Comparison of ENCODE assay signal across 1 cellular context in the genomic region with DNA sequence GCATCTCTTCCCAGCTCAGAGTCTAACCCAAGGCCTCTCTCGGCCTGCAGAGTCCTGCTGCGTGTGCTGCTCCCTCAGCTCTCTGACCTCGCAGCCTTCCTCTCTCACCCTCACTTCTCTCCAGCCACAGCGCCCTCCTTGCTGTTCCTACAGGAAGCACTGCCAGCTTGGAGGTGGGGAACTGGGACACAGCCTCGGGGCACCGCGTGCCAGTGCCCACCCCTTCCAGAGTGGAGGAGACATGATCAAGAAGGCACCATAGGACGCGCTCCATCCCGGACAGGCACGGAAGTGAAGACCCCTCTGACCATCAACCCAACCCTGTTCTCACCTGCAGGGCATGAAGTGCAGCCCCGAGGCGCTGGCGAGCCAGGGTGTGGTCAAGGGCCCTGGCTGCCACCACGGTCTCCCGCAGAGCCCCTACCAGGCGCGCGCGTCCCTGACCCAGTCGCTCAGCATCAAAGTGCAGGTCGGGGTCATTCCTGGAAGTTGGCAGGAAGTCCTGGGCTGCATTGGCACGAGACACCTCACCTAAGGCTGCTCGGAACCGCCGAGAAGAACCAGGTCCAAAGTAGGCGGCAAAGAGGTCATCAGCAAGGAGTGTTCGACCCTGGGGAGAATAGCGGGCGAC.
TF ChIP-seq lines count a peak whose summit lies in the region.

No MANE protein-coding gene starts in this region.

TF ChIP-seq in HepG2, 621 proteins besides CTCF, POLR2A, EP300 and RAD21 (continued from another document and continues in another):
- TF ChIP-seq, protein P1, sequence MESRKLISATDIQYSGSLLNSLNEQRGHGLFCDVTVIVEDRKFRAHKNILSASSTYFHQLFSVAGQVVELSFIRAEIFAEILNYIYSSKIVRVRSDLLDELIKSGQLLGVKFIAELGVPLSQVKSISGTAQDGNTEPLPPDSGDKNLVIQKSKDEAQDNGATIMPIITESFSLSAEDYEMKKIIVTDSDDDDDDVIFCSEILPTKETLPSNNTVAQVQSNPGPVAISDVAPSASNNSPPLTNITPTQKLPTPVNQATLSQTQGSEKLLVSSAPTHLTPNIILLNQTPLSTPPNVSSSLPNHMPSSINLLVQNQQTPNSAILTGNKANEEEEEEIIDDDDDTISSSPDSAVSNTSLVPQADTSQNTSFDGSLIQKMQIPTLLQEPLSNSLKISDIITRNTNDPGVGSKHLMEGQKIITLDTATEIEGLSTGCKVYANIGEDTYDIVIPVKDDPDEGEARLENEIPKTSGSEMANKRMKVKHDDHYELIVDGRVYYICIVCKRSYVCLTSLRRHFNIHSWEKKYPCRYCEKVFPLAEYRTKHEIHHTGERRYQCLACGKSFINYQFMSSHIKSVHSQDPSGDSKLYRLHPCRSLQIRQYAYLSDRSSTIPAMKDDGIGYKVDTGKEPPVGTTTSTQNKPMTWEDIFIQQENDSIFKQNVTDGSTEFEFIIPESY (CRISPR knock-in tag; IDR thresholded peaks at IDR 0.05) = peak; percentile 53; the same call in 1 of the 2 replicates
- TF ChIP-seq LCORL (IDR thresholded peaks at IDR 0.05) (no peak), LCORL (CRISPR knock-in tag; IDR thresholded peaks at IDR 0.05) (peak; percentile 73; the same call in 1 of the 2 replicates), NR2F1 (CRISPR knock-in tag; IDR thresholded peaks at IDR 0.05) (peak; percentile 25 to 72; a peak in 2 of 4 replicates), KLF16 (CRISPR knock-in tag; IDR thresholded peaks at IDR 0.05) (no peak), ZNF720 (CRISPR knock-in tag; IDR thresholded peaks at IDR 0.05) (no peak), ARNT2 (CRISPR knock-in tag; IDR thresholded peaks at IDR 0.05; ENCODE audit: low read depth) (0 out of 2 replicates have a peak, but pooled peaks have one; percentile 49), ZFY (CRISPR knock-in tag; IDR thresholded peaks at IDR 0.05) (peak; percentile 47; the same call in 1 of the 2 replicates), TCF12 (IDR thresholded peaks at IDR 0.05) (no peak), TCF12 (CRISPR knock-in tag; IDR thresholded peaks at IDR 0.05) (no peak), ZNF878 (CRISPR knock-in tag; IDR thresholded peaks at IDR 0.05) (no peak), ZNF234 (CRISPR knock-in tag; conservative IDR thresholded peaks at IDR 0.05) (no peak), ZNF563 (CRISPR knock-in tag; IDR thresholded peaks at IDR 0.05) (no peak), ETV6 (CRISPR knock-in tag; conservative IDR thresholded peaks at IDR 0.05) (no peak), TEAD3 (CRISPR knock-in tag; optimal IDR thresholded peaks at IDR 0.05; ENCODE audit: borderline replicate concordance) (peak; percentile 5), ZNF510 (CRISPR knock-in tag; IDR thresholded peaks at IDR 0.05; ENCODE audit: low read depth) (0 out of 2 replicates have a peak, but pooled peaks have one; percentile 45), CBX5 (CRISPR knock-in tag; IDR thresholded peaks at IDR 0.05; ENCODE audit: borderline replicate concordance) (no peak), TBX2 (CRISPR knock-in tag; IDR thresholded peaks at IDR 0.05; ENCODE audit: borderline replicate concordance) (peak; percentile 66), ATF7-NPFF (CRISPR knock-in tag; IDR thresholded peaks at IDR 0.05; ENCODE audit: low read depth) (0 out of 2 replicates have a peak, but pooled peaks have one; percentile 33), GTF2F1 (IDR thresholded peaks at IDR 0.05; ENCODE audit: low read length) (no peak), RFX3 (CRISPR knock-in tag; IDR thresholded peaks at IDR 0.05) (no peak), ZNF337 (CRISPR knock-in tag; IDR thresholded peaks at IDR 0.05; ENCODE audit: borderline replicate concordance, low read depth) (no peak), MAFF (IDR thresholded peaks at IDR 0.05; ENCODE audit: low read depth, low read length) (no peak), FOXC1 (CRISPR knock-in tag; IDR thresholded peaks at IDR 0.05; ENCODE audit: borderline replicate concordance) (no peak; the same call in 1 of the 2 replicates), SOX6 (IDR thresholded peaks at IDR 0.05) (no peak), SOX6 (CRISPR knock-in tag; IDR thresholded peaks at IDR 0.05) (0 out of 2 replicates have a peak, but pooled peaks have one; percentile 9), KLF6 (CRISPR knock-in tag; IDR thresholded peaks at IDR 0.05) (no peak), SP4 (CRISPR knock-in tag; IDR thresholded peaks at IDR 0.05) (no peak), NFE2L2 (IDR thresholded peaks at IDR 0.05; ENCODE audit: low read length) (no peak), ZNF333 (CRISPR knock-in tag; IDR thresholded peaks at IDR 0.05; ENCODE audit: borderline replicate concordance) (peak; percentile 49; the same call in 1 of the 2 replicates), SALL1 (CRISPR knock-in tag; IDR thresholded peaks at IDR 0.05) (0 out of 2 replicates have a peak, but pooled peaks have one; percentile 7), PITX1 (CRISPR knock-in tag; IDR thresholded peaks at IDR 0.05) (peak; percentile 35; the same call in 1 of the 2 replicates), ZNF326 (CRISPR knock-in tag; IDR thresholded peaks at IDR 0.05; ENCODE audit: borderline replicate concordance) (no peak), RFXANK (CRISPR knock-in tag; IDR thresholded peaks at IDR 0.05) (no peak), ZNF12 (CRISPR knock-in tag; IDR thresholded peaks at IDR 0.05) (no peak), ZNF737 (CRISPR knock-in tag; IDR thresholded peaks at IDR 0.05; ENCODE audit: borderline replicate concordance) (0 out of 2 replicates have a peak, but pooled peaks have one; percentile 58), ZFX (CRISPR knock-in tag; IDR thresholded peaks at IDR 0.05; ENCODE audit: low read depth) (peak; percentile 26; the same call in 1 of the 2 replicates)
- TF ChIP-seq, protein P2, sequence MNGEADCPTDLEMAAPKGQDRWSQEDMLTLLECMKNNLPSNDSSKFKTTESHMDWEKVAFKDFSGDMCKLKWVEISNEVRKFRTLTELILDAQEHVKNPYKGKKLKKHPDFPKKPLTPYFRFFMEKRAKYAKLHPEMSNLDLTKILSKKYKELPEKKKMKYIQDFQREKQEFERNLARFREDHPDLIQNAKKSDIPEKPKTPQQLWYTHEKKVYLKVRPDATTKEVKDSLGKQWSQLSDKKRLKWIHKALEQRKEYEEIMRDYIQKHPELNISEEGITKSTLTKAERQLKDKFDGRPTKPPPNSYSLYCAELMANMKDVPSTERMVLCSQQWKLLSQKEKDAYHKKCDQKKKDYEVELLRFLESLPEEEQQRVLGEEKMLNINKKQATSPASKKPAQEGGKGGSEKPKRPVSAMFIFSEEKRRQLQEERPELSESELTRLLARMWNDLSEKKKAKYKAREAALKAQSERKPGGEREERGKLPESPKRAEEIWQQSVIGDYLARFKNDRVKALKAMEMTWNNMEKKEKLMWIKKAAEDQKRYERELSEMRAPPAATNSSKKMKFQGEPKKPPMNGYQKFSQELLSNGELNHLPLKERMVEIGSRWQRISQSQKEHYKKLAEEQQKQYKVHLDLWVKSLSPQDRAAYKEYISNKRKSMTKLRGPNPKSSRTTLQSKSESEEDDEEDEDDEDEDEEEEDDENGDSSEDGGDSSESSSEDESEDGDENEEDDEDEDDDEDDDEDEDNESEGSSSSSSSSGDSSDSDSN (CRISPR knock-in tag; IDR thresholded peaks at IDR 0.05) = peak; percentile 27; the same call in 1 of the 2 replicates
- TF ChIP-seq, protein P3, sequence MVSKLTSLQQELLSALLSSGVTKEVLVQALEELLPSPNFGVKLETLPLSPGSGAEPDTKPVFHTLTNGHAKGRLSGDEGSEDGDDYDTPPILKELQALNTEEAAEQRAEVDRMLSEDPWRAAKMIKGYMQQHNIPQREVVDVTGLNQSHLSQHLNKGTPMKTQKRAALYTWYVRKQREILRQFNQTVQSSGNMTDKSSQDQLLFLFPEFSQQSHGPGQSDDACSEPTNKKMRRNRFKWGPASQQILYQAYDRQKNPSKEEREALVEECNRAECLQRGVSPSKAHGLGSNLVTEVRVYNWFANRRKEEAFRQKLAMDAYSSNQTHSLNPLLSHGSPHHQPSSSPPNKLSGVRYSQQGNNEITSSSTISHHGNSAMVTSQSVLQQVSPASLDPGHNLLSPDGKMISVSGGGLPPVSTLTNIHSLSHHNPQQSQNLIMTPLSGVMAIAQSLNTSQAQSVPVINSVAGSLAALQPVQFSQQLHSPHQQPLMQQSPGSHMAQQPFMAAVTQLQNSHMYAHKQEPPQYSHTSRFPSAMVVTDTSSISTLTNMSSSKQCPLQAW (CRISPR knock-in tag; IDR thresholded peaks at IDR 0.05) = peak; percentile 16; the same call in 1 of the 2 replicates
- TF ChIP-seq, protein P4, sequence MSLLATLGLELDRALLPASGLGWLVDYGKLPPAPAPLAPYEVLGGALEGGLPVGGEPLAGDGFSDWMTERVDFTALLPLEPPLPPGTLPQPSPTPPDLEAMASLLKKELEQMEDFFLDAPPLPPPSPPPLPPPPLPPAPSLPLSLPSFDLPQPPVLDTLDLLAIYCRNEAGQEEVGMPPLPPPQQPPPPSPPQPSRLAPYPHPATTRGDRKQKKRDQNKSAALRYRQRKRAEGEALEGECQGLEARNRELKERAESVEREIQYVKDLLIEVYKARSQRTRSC (CRISPR knock-in tag; IDR thresholded peaks at IDR 0.05; ENCODE audit: low read depth) = no peak
- TF ChIP-seq, protein P5, sequence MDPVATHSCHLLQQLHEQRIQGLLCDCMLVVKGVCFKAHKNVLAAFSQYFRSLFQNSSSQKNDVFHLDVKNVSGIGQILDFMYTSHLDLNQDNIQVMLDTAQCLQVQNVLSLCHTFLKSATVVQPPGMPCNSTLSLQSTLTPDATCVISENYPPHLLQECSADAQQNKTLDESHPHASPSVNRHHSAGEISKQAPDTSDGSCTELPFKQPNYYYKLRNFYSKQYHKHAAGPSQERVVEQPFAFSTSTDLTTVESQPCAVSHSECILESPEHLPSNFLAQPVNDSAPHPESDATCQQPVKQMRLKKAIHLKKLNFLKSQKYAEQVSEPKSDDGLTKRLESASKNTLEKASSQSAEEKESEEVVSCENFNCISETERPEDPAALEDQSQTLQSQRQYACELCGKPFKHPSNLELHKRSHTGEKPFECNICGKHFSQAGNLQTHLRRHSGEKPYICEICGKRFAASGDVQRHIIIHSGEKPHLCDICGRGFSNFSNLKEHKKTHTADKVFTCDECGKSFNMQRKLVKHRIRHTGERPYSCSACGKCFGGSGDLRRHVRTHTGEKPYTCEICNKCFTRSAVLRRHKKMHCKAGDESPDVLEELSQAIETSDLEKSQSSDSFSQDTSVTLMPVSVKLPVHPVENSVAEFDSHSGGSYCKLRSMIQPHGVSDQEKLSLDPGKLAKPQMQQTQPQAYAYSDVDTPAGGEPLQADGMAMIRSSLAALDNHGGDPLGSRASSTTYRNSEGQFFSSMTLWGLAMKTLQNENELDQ (CRISPR knock-in tag; IDR thresholded peaks at IDR 0.05; ENCODE audit: borderline replicate concordance) = no peak
- TF ChIP-seq, protein P6, sequence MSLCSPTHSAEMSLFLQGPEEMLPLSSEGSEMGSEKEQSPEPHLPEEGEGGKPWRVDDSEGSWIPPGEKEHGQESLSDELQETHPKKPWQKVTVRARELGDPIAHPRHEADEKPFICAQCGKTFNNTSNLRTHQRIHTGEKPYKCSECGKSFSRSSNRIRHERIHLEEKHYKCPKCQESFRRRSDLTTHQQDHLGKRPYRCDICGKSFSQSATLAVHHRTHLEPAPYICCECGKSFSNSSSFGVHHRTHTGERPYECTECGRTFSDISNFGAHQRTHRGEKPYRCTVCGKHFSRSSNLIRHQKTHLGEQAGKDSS (CRISPR knock-in tag; IDR thresholded peaks at IDR 0.05; ENCODE audit: borderline replicate concordance, low read depth) = 0 out of 2 replicates have a peak, but pooled peaks have one; percentile 26
- TF ChIP-seq, protein P7, sequence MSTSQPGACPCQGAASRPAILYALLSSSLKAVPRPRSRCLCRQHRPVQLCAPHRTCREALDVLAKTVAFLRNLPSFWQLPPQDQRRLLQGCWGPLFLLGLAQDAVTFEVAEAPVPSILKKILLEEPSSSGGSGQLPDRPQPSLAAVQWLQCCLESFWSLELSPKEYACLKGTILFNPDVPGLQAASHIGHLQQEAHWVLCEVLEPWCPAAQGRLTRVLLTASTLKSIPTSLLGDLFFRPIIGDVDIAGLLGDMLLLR (CRISPR knock-in tag; IDR thresholded peaks at IDR 0.05) = 0 out of 2 replicates have a peak, but pooled peaks have one; percentile 27
- TF ChIP-seq, protein P8, sequence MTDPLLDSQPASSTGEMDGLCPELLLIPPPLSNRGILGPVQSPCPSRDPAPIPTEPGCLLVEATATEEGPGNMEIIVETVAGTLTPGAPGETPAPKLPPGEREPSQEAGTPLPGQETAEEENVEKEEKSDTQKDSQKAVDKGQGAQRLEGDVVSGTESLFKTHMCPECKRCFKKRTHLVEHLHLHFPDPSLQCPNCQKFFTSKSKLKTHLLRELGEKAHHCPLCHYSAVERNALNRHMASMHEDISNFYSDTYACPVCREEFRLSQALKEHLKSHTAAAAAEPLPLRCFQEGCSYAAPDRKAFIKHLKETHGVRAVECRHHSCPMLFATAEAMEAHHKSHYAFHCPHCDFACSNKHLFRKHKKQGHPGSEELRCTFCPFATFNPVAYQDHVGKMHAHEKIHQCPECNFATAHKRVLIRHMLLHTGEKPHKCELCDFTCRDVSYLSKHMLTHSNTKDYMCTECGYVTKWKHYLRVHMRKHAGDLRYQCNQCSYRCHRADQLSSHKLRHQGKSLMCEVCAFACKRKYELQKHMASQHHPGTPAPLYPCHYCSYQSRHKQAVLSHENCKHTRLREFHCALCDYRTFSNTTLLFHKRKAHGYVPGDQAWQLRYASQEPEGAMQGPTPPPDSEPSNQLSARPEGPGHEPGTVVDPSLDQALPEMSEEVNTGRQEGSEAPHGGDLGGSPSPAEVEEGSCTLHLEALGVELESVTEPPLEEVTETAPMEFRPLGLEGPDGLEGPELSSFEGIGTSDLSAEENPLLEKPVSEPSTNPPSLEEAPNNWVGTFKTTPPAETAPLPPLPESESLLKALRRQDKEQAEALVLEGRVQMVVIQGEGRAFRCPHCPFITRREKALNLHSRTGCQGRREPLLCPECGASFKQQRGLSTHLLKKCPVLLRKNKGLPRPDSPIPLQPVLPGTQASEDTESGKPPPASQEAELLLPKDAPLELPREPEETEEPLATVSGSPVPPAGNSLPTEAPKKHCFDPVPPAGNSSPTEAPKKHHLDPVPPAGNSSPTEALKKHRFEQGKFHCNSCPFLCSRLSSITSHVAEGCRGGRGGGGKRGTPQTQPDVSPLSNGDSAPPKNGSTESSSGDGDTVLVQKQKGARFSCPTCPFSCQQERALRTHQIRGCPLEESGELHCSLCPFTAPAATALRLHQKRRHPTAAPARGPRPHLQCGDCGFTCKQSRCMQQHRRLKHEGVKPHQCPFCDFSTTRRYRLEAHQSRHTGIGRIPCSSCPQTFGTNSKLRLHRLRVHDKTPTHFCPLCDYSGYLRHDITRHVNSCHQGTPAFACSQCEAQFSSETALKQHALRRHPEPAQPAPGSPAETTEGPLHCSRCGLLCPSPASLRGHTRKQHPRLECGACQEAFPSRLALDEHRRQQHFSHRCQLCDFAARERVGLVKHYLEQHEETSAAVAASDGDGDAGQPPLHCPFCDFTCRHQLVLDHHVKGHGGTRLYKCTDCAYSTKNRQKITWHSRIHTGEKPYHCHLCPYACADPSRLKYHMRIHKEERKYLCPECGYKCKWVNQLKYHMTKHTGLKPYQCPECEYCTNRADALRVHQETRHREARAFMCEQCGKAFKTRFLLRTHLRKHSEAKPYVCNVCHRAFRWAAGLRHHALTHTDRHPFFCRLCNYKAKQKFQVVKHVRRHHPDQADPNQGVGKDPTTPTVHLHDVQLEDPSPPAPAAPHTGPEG (CRISPR knock-in tag; IDR thresholded peaks at IDR 0.05) = no peak
